ENCODE assay signal across 2 cellular contexts in the genomic region with DNA sequence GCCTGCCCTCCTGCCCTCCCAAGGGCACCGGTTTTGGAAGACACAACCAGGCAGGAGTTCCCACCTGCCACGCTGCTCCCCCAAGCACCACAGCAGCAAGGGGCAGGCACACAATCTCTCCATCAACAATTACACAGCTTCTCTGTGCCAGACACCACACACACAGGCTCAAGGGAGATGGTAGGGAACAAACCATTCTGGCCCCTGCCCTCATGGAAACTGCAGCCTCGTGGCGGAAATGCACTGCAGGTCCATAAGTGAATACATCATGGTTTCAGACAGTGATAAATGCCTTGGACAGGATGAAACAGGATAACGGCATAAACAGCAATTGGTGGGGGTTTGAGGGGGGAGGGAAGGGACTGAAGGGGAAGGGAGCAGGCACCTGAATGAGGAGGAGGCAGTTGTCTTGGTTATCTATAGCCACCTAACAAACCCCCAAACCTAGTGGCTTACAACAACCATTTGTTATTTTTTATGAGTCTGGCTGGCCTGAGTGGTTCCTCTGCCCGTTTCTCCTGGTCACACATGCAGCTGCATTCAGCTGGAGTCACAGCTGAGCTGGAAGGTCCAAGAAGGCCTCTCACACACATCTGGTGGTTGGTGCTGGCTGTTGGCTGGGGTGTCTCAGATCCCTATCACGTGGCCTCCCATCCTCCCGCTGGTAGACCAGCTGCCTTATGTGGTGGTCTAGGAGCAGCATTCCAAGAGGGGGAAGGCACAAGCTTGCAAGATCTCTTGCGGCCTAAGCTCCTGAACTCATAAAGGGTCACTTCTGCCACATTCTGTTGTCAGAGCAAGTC.
A peak's percentile ranks its signal among the peaks of the same experiment; 100 is the strongest.
TF ChIP-seq lines count a peak whose summit lies in the region.

No MANE protein-coding gene starts in this region.

TF ChIP-seq in IMR-90, 13 proteins besides CTCF, POLR2A, EP300 and RAD21:
- TF ChIP-seq, protein P1, sequence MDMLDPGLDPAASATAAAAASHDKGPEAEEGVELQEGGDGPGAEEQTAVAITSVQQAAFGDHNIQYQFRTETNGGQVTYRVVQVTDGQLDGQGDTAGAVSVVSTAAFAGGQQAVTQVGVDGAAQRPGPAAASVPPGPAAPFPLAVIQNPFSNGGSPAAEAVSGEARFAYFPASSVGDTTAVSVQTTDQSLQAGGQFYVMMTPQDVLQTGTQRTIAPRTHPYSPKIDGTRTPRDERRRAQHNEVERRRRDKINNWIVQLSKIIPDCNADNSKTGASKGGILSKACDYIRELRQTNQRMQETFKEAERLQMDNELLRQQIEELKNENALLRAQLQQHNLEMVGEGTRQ (IDR thresholded peaks at IDR 0.05; ENCODE audit: low read depth, low read length), result peak; percentile 41; the same call in 1 of the 2 replicates
- TF ChIP-seq SMC3 (IDR thresholded peaks at IDR 0.05; ENCODE audit: low read depth, low read length), result no peak
TF ChIP-seq in IMR-90: peak in this region for 1.

TF ChIP-seq in neural cell, 6 proteins besides CTCF, POLR2A, EP300 and RAD21:
- TF ChIP-seq EZH2 (IDR thresholded peaks at IDR 0.05; ENCODE audit: borderline replicate concordance, insufficient read depth, low read length, poor library complexity, severe bottlenecking), result no peak
- TF ChIP-seq POLR2AphosphoS5 (IDR thresholded peaks at IDR 0.05), result no peak
- TF ChIP-seq SMC3 (conservative IDR thresholded peaks at IDR 0.05; ENCODE audit: poor library complexity), result no peak
- TF ChIP-seq TAF1 (IDR thresholded peaks at IDR 0.05; ENCODE audit: low read depth), result no peak
- TF ChIP-seq, protein P2, sequence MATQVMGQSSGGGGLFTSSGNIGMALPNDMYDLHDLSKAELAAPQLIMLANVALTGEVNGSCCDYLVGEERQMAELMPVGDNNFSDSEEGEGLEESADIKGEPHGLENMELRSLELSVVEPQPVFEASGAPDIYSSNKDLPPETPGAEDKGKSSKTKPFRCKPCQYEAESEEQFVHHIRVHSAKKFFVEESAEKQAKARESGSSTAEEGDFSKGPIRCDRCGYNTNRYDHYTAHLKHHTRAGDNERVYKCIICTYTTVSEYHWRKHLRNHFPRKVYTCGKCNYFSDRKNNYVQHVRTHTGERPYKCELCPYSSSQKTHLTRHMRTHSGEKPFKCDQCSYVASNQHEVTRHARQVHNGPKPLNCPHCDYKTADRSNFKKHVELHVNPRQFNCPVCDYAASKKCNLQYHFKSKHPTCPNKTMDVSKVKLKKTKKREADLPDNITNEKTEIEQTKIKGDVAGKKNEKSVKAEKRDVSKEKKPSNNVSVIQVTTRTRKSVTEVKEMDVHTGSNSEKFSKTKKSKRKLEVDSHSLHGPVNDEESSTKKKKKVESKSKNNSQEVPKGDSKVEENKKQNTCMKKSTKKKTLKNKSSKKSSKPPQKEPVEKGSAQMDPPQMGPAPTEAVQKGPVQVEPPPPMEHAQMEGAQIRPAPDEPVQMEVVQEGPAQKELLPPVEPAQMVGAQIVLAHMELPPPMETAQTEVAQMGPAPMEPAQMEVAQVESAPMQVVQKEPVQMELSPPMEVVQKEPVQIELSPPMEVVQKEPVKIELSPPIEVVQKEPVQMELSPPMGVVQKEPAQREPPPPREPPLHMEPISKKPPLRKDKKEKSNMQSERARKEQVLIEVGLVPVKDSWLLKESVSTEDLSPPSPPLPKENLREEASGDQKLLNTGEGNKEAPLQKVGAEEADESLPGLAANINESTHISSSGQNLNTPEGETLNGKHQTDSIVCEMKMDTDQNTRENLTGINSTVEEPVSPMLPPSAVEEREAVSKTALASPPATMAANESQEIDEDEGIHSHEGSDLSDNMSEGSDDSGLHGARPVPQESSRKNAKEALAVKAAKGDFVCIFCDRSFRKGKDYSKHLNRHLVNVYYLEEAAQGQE (IDR thresholded peaks at IDR 0.05; ENCODE audit: borderline replicate concordance), result no peak
- TF ChIP-seq MXI1 (conservative IDR thresholded peaks at IDR 0.05; ENCODE audit: poor library complexity, severe bottlenecking), result no peak
TF ChIP-seq in neural cell: peak in this region for 0.
